In the genomic region with DNA sequence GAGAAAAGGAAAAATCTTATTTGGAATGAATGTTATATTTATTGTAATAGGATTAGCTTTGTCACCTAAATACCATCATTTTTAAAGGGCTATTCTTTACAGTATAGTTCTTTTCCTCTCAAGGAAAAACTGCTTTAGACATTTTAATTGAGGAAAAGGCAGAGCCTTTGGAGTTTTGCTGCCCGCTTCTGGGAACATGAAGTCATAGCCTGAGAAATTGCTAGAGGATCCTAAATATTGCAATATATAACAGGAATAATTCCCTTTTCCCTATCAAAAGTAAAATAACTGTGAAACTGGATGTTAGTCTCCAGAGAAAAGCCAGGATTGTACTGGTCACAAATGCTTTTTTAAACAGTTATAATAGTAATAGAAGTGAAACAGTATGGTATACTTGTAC, we compare ENCODE assay signal across 7 cellular contexts. TPM values are rescaled to one million over a fixed set of nuclear protein-coding genes. Genes with fewer than 3 reads are reported as not detected.
DNase-seq lines count a peak whose midpoint lies in the region; ATAC-seq, FAIRE-seq and TF ChIP-seq lines count a peak whose summit lies in the region.
"Not testable (repeated sequence)": the region's sequence is repeated elsewhere in the genome, so short reads cannot be mapped to it uniquely, and the experiment has no call there.

No MANE protein-coding gene starts in this region.

- not testable (repeated sequence) for H3K4me3 ChIP-seq in PC-3 (ENCODE audit: low read length); K562; fibroblast of mammary gland (ENCODE audit: control insufficient read depth, low read depth, low read length); HepG2 (replicated peaks in 1 of 3; ENCODE audit: insufficient read depth in 1 of 3, low read depth in 2 of 3, low read length in 3 of 3); parathyroid adenoma (ENCODE audit: low read depth, low read length)

- POLR2A ChIA-PET in PC-3 (lab: Charles Lee; ENCODE audit: unreplicated experiment); K562 (lab: Yijun Ruan, JAX); HepG2 (lab: Yijun Ruan, JAX): not testable (repeated sequence)

- H4K20me1 ChIP-seq in PC-3 (ENCODE audit: low read length); K562 (replicated peaks; ENCODE audit: control insufficient read depth, insufficient read depth, low read length); HepG2 (ENCODE audit: insufficient read depth, low read length): not testable (repeated sequence)

- CTCF ChIA-PET in PC-3 (lab: Charles Lee); K562 (lab: Yijun Ruan, JAX; ENCODE audit: low intra/inter-chr PET ratio); HepG2 (lab: Yijun Ruan, JAX; ENCODE audit: low intra/inter-chr PET ratio, low total read pairs): not testable (repeated sequence)

- not testable (repeated sequence) for TF ChIP-seq EP300 in Ishikawa (IDR thresholded peaks at IDR 0.05; ENCODE audit: borderline replicate concordance); K562 (IDR thresholded peaks at IDR 0.05; ENCODE audit: low read length); HepG2 (IDR thresholded peaks at IDR 0.05; ENCODE audit: low read depth in 2 of 2, low read length in 2 of 2); HepG2 (CRISPR knock-in tag; IDR thresholded peaks at IDR 0.05; ENCODE audit: borderline replicate concordance)

- not testable (repeated sequence) for H3K9me2 ChIP-seq in PC-3 (replicated peaks; ENCODE audit: low read length)

- DNase-seq in DMS53 (lab: John Stamatoyannopoulos, UW) (peak; percentile 0), PC-3 (peak; percentile 46), K562 (ENCODE audit: extremely low read depth in 1 of 4, low spot score in 3 of 4) (peak in 1 of 4 experiments; percentile 15)
- not testable (repeated sequence) for DNase-seq in fibroblast of mammary gland (ENCODE audit: low read depth); HepG2 (ENCODE audit: low spot score)

- H3K9ac ChIP-seq in PC-3 (ENCODE audit: low read length); K562 (ENCODE audit: insufficient read depth in 1 of 2, low read depth in 2 of 2, low read length in 2 of 2); HepG2 (ENCODE audit: insufficient read depth, low read depth, low read length); parathyroid adenoma: not testable (repeated sequence)

- H3F3A ChIP-seq in PC-3 (ENCODE audit: low read length, unreplicated experiment): not testable (repeated sequence)

- not testable (repeated sequence) for TF ChIP-seq POLR2A in K562 (conservative IDR thresholded peaks at IDR 0.05); HepG2 (IDR thresholded peaks at IDR 0.05; ENCODE audit: insufficient read depth in 1 of 2, low read depth in 2 of 2, low read length in 2 of 2)

- not testable (repeated sequence) for BruUV-seq in PC-3 (replicated peaks; lab: Mats Ljungman, UMichigan); K562 (replicated peaks; lab: Mats Ljungman, UMichigan); HepG2 (replicated peaks; lab: Mats Ljungman, UMichigan)

- H2AFZ ChIP-seq in PC-3 (ENCODE audit: low read length); K562 (ENCODE audit: low read depth, low read length); HepG2 (ENCODE audit: low read length); parathyroid adenoma: not testable (repeated sequence)

- H3K27me3 ChIP-seq in PC-3 (ENCODE audit: low read length); K562 (ENCODE audit: control insufficient read depth in 2 of 2, insufficient read depth in 2 of 2, low read length in 2 of 2); HepG2 (ENCODE audit: control insufficient read depth in 1 of 2, insufficient read depth in 2 of 2, low read length in 2 of 2); parathyroid adenoma (ENCODE audit: control insufficient read depth, insufficient read depth, low read length): not testable (repeated sequence)

- not testable (repeated sequence) for H3K4me2 ChIP-seq in PC-3 (ENCODE audit: low read length); K562 (ENCODE audit: insufficient read depth, low read length); HepG2 (ENCODE audit: low read depth, low read length); parathyroid adenoma (ENCODE audit: low read length)

- H3K27ac ChIP-seq in PC-3 (ENCODE audit: low read length); K562 (ENCODE audit: extremely low read depth, low read depth, low read length); HepG2 (ENCODE audit: extremely low read length, insufficient read depth, low read length); parathyroid adenoma: not testable (repeated sequence)

- TF ChIP-seq CTCF in PC-3 (conservative IDR thresholded peaks at IDR 0.05; ENCODE audit: low read depth, low read length) (peak; percentile 24; the same call in 1 of the 2 replicates), fibroblast of mammary gland (conservative IDR thresholded peaks at IDR 0.05; ENCODE audit: control insufficient read depth, insufficient read depth, low read depth, low read length) (peak; percentile 21), parathyroid adenoma (IDR thresholded peaks at IDR 0.05) (peak; percentile 26)
- TF ChIP-seq CTCF in K562 (IDR thresholded peaks at IDR 0.05 in 2 of 3, conservative IDR thresholded peaks at IDR 0.05 in 1 of 3; ENCODE audit: insufficient read depth in 2 of 3, low read depth in 1 of 3, low read length in 3 of 3); HepG2 (CRISPR knock-in tag; IDR thresholded peaks at IDR 0.05): not testable (repeated sequence)

- peak; percentile 17; the same call in 1 of the 2 replicates for TF ChIP-seq RAD21 in Ishikawa (IDR thresholded peaks at IDR 0.05; ENCODE audit: low read depth)
- not testable (repeated sequence) for TF ChIP-seq RAD21 in K562 (CRISPR knock-in tag; conservative IDR thresholded peaks at IDR 0.05 in 1 of 2, IDR thresholded peaks at IDR 0.05 in 1 of 2); HepG2 (CRISPR knock-in tag; IDR thresholded peaks at IDR 0.05)

- H3K9me1 ChIP-seq in K562 (ENCODE audit: control insufficient read depth, insufficient read depth, low read length): not testable (repeated sequence)

- H3K4me1 ChIP-seq in PC-3 (ENCODE audit: insufficient read depth, low read length); K562 (replicated peaks in 1 of 2; ENCODE audit: control insufficient read depth in 2 of 2, insufficient read depth in 2 of 2, low read length in 2 of 2); HepG2 (ENCODE audit: insufficient read depth, low read length); parathyroid adenoma: not testable (repeated sequence)

- intact Hi-C loops in PC-3 (cut with micrococcal nuclease): loop anchor here (10.0 kb wide), 1 partner anchor 271 kb away; no protein-coding TSS in a partner anchor
- intact Hi-C loops in K562 (cut with micrococcal nuclease): not testable (repeated sequence)
- intact Hi-C loops in HepG2 (cut with micrococcal nuclease; ENCODE audit: unreplicated experiment): loop anchor here (10.0 kb wide), 1 partner anchor 271 kb away; no protein-coding TSS in a partner anchor

- H3K36me3 ChIP-seq in PC-3 (ENCODE audit: low read depth, low read length); K562 (ENCODE audit: control insufficient read depth, insufficient read depth, low read length); HepG2 (replicated peaks in 1 of 2; ENCODE audit: control insufficient read depth in 1 of 2, insufficient read depth in 2 of 2, low read length in 2 of 2); parathyroid adenoma (ENCODE audit: control insufficient read depth, insufficient read depth, low read length): not testable (repeated sequence)

- H3K79me2 ChIP-seq in PC-3 (ENCODE audit: low read length); K562 (ENCODE audit: control insufficient read depth, insufficient read depth, low read length); HepG2 (ENCODE audit: insufficient read depth, low read length); parathyroid adenoma: not testable (repeated sequence)

- 0 out of 2 replicates have a peak, but pooled peaks have one; percentile 10 for ATAC-seq in PC-3
- ATAC-seq in K562: peak; percentile 46; the same call in 2 of the 3 replicates
- not testable (repeated sequence) for ATAC-seq in HepG2

- no CpG with 5 or more reads among the region's 1 CpG for WGBS in K562 (ENCODE audit: insufficient coverage, low coverage, missing lambda C conversion rate)
- WGBS in HepG2 (ENCODE audit: low lambda C conversion rate): 0% methylated on average over 1 of the region's 1 CpG

- H3K9me3 ChIP-seq in PC-3 (ENCODE audit: low read length); K562 (replicated peaks; ENCODE audit: control insufficient read depth, insufficient read depth, low read depth, low read length); HepG2 (ENCODE audit: low read length); parathyroid adenoma (ENCODE audit: control insufficient read depth, low read length): not testable (repeated sequence)

- FAIRE-seq in K562 (lab: Jason Lieb, UNC) (peak; percentile 67), HepG2 (lab: Jason Lieb, UNC) (peak; percentile 56)

- in situ Hi-C loops in K562 (cut with MboI): loop anchor here (25.0 kb wide), 1 partner anchor 184 kb away; no protein-coding TSS in a partner anchor
- in situ Hi-C loops in HepG2 (cut with HindIII; ENCODE audit: extremely low pct_ligation_motif_present, low pct_unique_long_range_greater_than_20kb): not testable (repeated sequence)

RNA-seq across cellular contexts. Expression of a gene that starts 30.5 kb away (rescaled TPM):
- total RNA-seq in PC-3 (2014; rRNA removed): 14.5 and 16.4 TPM in 2 replicates
- total RNA-seq in K562 (2011; cell fraction: chromatin; rRNA removed; ENCODE audit: low replicate concordance): 21.9 and 65.7 TPM in 2 replicates
- 11.3 and 17.8 TPM in 2 replicates for total RNA-seq in K562 (2011; cell fraction: nucleolus; rRNA removed)
- total RNA-seq in K562 (2011; cell fraction: nucleoplasm; rRNA removed): 52.1 and 121 TPM in 2 replicates
- 11.7 and 13.1 TPM in 2 replicates for total RNA-seq in K562 (2014; rRNA removed)
- 25.3 and 28.2 TPM in 2 replicates for total RNA-seq in K562 (2014; rRNA removed; fragmentation: Illumina TruSeq; extraction: Trizol)
- 20.4 and 23.5 TPM in 2 replicates for total RNA-seq in K562 (2015; rRNA removed; fragmentation: Illumina TruSeq; extraction: Trizol)
- 19.1 and 19.5 TPM in 2 replicates for total RNA-seq in K562 (2021)
- 23.5 and 28.7 TPM in 2 replicates for polyA plus RNA-seq in K562 (2011; rRNA removed)
- 6.1 and 11.9 TPM in 2 replicates for polyA plus RNA-seq in K562 (2011; cell fraction: cytosol; rRNA removed)
- 20.5 and 33.1 TPM in 2 replicates for polyA plus RNA-seq in K562 (2011; cell fraction: nucleus; rRNA removed)
- 17.5 and 24.8 TPM in 2 replicates for polyA plus RNA-seq in K562 (2012)
- polyA plus RNA-seq in K562 (2014; fragmentation: Illumina TruSeq; extraction: Trizol): 20.9 and 22.8 TPM in 2 replicates
- polyA plus RNA-seq in K562 (2014; fragmentation: Nextera tagmentation; extraction: Ambion mirVana): 10 to 100 TPM; 27.5 to 40.3 TPM
- 17.7 and 17.9 TPM in 2 replicates for polyA plus RNA-seq in K562 (2014; rRNA removed)
- 36.9 and 41.2 TPM in 2 replicates for polyA minus RNA-seq in K562 (2011; rRNA and poly(A)+ RNA removed)
- 10.9 and 11.5 TPM in 2 replicates for polyA minus RNA-seq in K562 (2011; cell fraction: cytosol; rRNA and poly(A)+ RNA removed)
- polyA minus RNA-seq in K562 (2011; cell fraction: nucleus; rRNA and poly(A)+ RNA removed): 33.8 and 61.4 TPM in 2 replicates
- 29.1 and 38.5 TPM in 2 replicates for total RNA-seq in HepG2 (2016; rRNA removed; fragmentation: Illumina TruSeq; extraction: Trizol)
- 1.9 and 2.4 TPM in 2 replicates for total RNA-seq in HepG2 (2016; cell fraction: cytosol; rRNA removed; fragmentation: Illumina TruSeq; extraction: Trizol; ENCODE audit: low read depth)
- total RNA-seq in HepG2 (2016; cell fraction: insoluble cytoplasmic fraction; rRNA removed; fragmentation: Illumina TruSeq; extraction: Trizol): 29.5 and 40.0 TPM in 2 replicates
- total RNA-seq in HepG2 (2016; cell fraction: membrane; rRNA removed; fragmentation: Illumina TruSeq; extraction: Trizol): 8.9 and 9.8 TPM in 2 replicates
- total RNA-seq in HepG2 (2016; cell fraction: nucleus; rRNA removed; fragmentation: Illumina TruSeq; extraction: Trizol): 32.7 and 35.9 TPM in 2 replicates
- 12.2 and 14.2 TPM in 2 replicates for polyA plus RNA-seq in HepG2 (2011; rRNA removed)
- polyA plus RNA-seq in HepG2 (2011; cell fraction: cytosol; rRNA removed): 6.0 and 7.5 TPM in 2 replicates
- polyA plus RNA-seq in HepG2 (2011; cell fraction: nucleus; rRNA removed): 11.6 and 13.9 TPM in 2 replicates
- 13.4 and 18.5 TPM in 2 replicates for polyA plus RNA-seq in HepG2 (2012)
- 2.1 and 2.2 TPM in 2 replicates for polyA plus RNA-seq in HepG2 (2016; cell fraction: cytosol; fragmentation: Illumina TruSeq; extraction: Trizol; ENCODE audit: low read depth)
- 37.2 and 40.7 TPM in 2 replicates for polyA plus RNA-seq in HepG2 (2016; cell fraction: insoluble cytoplasmic fraction; fragmentation: Illumina TruSeq; extraction: Trizol; ENCODE audit: low read depth)
- 6.3 and 6.7 TPM in 2 replicates for polyA plus RNA-seq in HepG2 (2016; cell fraction: membrane; fragmentation: Illumina TruSeq; extraction: Trizol; ENCODE audit: low read depth)
- 32.0 and 32.9 TPM in 2 replicates for polyA plus RNA-seq in HepG2 (2016; cell fraction: nucleus; fragmentation: Illumina TruSeq; extraction: Trizol; ENCODE audit: insufficient read depth, low read depth)
- 12.4 and 20.9 TPM in 2 replicates for polyA minus RNA-seq in HepG2 (2011; rRNA and poly(A)+ RNA removed; ENCODE audit: low replicate concordance)
- 9.2 and 11.2 TPM in 2 replicates for polyA minus RNA-seq in HepG2 (2011; cell fraction: cytosol; rRNA and poly(A)+ RNA removed)
- 66.5 and 85.1 TPM in 2 replicates for polyA minus RNA-seq in HepG2 (2011; cell fraction: nucleus; rRNA and poly(A)+ RNA removed)
